1 cellular context compared by ENCODE assay signal in the genomic region with DNA sequence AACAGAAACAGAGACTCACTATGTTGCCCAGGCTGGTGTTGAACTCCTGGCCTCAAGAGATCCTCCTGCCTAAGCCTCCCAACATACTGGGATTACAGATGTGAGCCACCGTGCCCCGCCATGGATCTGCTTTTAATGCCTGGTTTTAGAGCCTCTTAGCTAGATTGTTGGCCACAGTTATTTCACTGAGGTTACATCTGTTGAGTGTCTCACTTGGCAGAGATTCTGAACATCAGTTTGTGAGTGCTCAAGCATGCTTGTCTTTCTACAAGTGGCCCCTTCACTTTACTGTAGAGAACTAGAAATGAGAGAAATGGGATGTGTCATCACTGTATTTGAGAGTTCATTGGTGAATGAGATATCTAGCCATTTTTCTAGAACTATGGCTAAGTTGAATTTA.
TF ChIP-seq lines count a peak whose summit lies in the region.

No MANE protein-coding gene starts in this region.

TF ChIP-seq in GM23338, 12 proteins besides CTCF, POLR2A, EP300 and RAD21 (continued from another document):
- no peak for TF ChIP-seq ETS1 (IDR thresholded peaks at IDR 0.05)
- TF ChIP-seq ZNF462 (CRISPR knock-in tag; IDR thresholded peaks at IDR 0.05): no peak
- TF ChIP-seq JUNB (IDR thresholded peaks at IDR 0.05; ENCODE audit: unreplicated experiment): no peak
- TF ChIP-seq STAT1 (IDR thresholded peaks at IDR 0.05; ENCODE audit: unreplicated experiment): no peak
- no peak for TF ChIP-seq ZNF331 (CRISPR knock-in tag; IDR thresholded peaks at IDR 0.05; ENCODE audit: low read depth)
- no peak for TF ChIP-seq EZH2 (IDR thresholded peaks at IDR 0.05; ENCODE audit: low read depth, unreplicated experiment)
